ENCODE assay signal across 8 cellular contexts in the genomic region with DNA sequence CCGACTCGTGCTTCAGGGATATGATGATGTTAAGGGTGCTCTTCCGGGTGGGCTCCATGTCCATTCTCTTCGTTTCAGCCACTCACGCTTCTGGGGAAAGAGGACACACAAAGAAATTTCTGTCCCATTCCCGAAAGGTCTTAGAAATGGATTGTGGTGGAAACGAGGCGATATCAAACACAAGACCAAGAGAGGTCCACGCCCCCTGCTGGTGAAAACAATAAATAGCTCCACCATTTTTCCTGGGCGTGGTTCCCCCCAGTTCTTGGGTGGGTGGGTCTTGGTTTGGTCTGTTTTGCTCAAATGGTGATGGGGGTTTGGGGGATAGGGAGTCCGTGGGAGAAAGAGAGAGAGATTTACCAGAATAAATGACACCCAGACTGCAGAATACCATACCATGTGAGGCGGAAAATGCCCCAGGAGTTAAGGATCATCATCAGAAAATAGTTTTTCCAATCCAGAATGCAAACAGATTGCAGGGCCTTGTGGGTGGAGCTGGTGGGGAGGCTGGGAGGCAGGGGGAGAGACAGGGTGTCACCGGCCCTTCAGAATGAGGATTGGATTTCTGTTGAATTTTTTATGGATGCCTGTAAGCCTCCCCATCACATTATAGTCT. TPM values are rescaled to one million over a fixed set of nuclear protein-coding genes. Genes with fewer than 3 reads are reported as not detected.
DNase-seq lines count a peak whose midpoint lies in the region; ATAC-seq, FAIRE-seq and TF ChIP-seq lines count a peak whose summit lies in the region.

No MANE protein-coding gene starts in this region.

- no peaks in the 10 kb centered on the region for H3K36me3 Mint-ChIP-seq in activated naive CD4-positive, alpha-beta T cell treated with anti-CD3 and anti-CD28 coated beads, Interleukin-2, amount 10 ng/mL, durations not matched to agents 7 days and 5 days
- H3K36me3 Mint-ChIP-seq in nephron (ENCODE audit: low read depth) (no peaks in the 10 kb centered on the region), immature natural killer cell (no peaks in the 10 kb centered on the region)

- no peak overlapping the region for H2AFZ ChIP-seq in GM12878 (ENCODE audit: control insufficient read depth, low read depth, low read length)

- peak; percentile 30 for DNase-seq in activated naive CD4-positive, alpha-beta T cell treated with anti-CD3 and anti-CD28 coated beads, Interleukin-2, amount 10 ng/mL, durations not matched to agents 7 days and 5 days
- no peak for DNase-seq in activated naive CD4-positive, alpha-beta T cell treated with Interleukin-2 at 50 U/mL for 16 hours
- DNase-seq in GM12878 (ENCODE audit: low read depth, low spot score) (no peak), immature natural killer cell (no peak), NCI-H345 treated with DMSO at 0.1 percent for 48 hours (lab: John Stamatoyannopoulos, UW; ENCODE audit: unreplicated experiment) (no peak)

- TF ChIP-seq EP300 in GM12878 (IDR thresholded peaks at IDR 0.05; ENCODE audit: borderline replicate concordance in 1 of 2, control insufficient read depth in 1 of 2, low read depth in 2 of 2, low read length in 2 of 2) = no peak

- H3K9me3 Mint-ChIP-seq in activated naive CD4-positive, alpha-beta T cell treated with anti-CD3 and anti-CD28 coated beads, Interleukin-2, amount 10 ng/mL, durations not matched to agents 7 days and 5 days = no peaks in the 10 kb centered on the region
- no peaks in the 10 kb centered on the region for H3K9me3 Mint-ChIP-seq in nephron
- H3K9me3 Mint-ChIP-seq in immature natural killer cell = peaks cover 0 to 2% (median 0%) of the 10 kb centered on the region in 6 donors

- no peak overlapping the region for H3K4me3 Mint-ChIP-seq in activated naive CD4-positive, alpha-beta T cell treated with anti-CD3 and anti-CD28 coated beads, Interleukin-2, amount 10 ng/mL, durations not matched to agents 7 days and 5 days
- H3K4me3 Mint-ChIP-seq in nephron (no peak overlapping the region), immature natural killer cell (no peak overlapping the region)

- 0 out of 3 replicates have a peak, but pooled peaks have one; percentile 42 for ATAC-seq in GM12878
- no peak for ATAC-seq in GM21723 (IDR thresholded peaks at IDR 0.05; ENCODE audit: unreplicated experiment)

- H3K27me3 Mint-ChIP-seq in activated naive CD4-positive, alpha-beta T cell treated with anti-CD3 and anti-CD28 coated beads, Interleukin-2, amount 10 ng/mL, durations not matched to agents 7 days and 5 days = no peaks in the 10 kb centered on the region
- H3K27me3 Mint-ChIP-seq in nephron (ENCODE audit: low read depth) (peaks cover 8% of the 10 kb centered on the region), immature natural killer cell (ENCODE audit: low read depth in 3 of 3) (peaks cover 0 to 6% (median 0%) of the 10 kb centered on the region in 3 donors)

- H3K4me2 ChIP-seq in GM12878 (ENCODE audit: control insufficient read depth, insufficient read depth) = no peak overlapping the region

- H3K36me3 ChIP-seq in GM12878 (ENCODE audit: control insufficient read depth in 2 of 2, insufficient read depth in 2 of 2, low read length in 1 of 2) = no peaks in the 10 kb centered on the region

- SMC1A ChIA-PET in GM12878 (lab: Charles Lee; ENCODE audit: uncharacterized antibody, unreplicated experiment) = interaction anchor here (1.4 kb wide), 2 partner anchors 633 to 659 kb away, joined by 3 to 4 read pairs; no protein-coding TSS in a partner anchor

- no peaks in the 10 kb centered on the region for H4K20me1 ChIP-seq in GM12878 (ENCODE audit: control insufficient read depth, insufficient read depth)

- H3K4me1 ChIP-seq in GM12878 (ENCODE audit: control insufficient read depth, insufficient read depth, low read length) = no peaks in the 10 kb centered on the region

- intact Hi-C loops in GM12878 (cut with micrococcal nuclease; ENCODE audit: unreplicated experiment) = loop anchor here (1.0 to 5.0 kb wide), 2 partner anchors 19 to 630 kb away; no protein-coding TSS in a partner anchor

- CTCF ChIA-PET in activated naive CD4-positive, alpha-beta T cell treated with anti-CD3 and anti-CD28 coated beads, Interleukin-2, amount 10 ng/mL, durations not matched to agents 7 days and 5 days (lab: Charles Lee) = interaction anchor here (0.7 to 1.6 kb wide), 7 partner anchors 13 to 917 kb away, joined by 3 to 5 read pairs (median 3); no protein-coding TSS in a partner anchor
- CTCF ChIA-PET in GM12878 (lab: Yijun Ruan, JAX) = interaction anchor here (0.6 to 1.6 kb wide), 15 partner anchors 9 to 1180 kb away, joined by 3 to 6 read pairs (median 3); partner anchors contain the start of gene SRRM4

- in situ Hi-C loops in GM12878 (cut with MboI) = loop anchor here (25.0 kb wide), 1 partner anchor 925 kb away; the partner anchor contains the start of gene VSIG10

- no peak for FAIRE-seq in GM12878 (lab: Jason Lieb, UNC)

- H3K4me1 Mint-ChIP-seq in activated naive CD4-positive, alpha-beta T cell treated with anti-CD3 and anti-CD28 coated beads, Interleukin-2, amount 10 ng/mL, durations not matched to agents 7 days and 5 days = no peaks in the 10 kb centered on the region
- H3K4me1 Mint-ChIP-seq in nephron = no peaks in the 10 kb centered on the region
- H3K4me1 Mint-ChIP-seq in immature natural killer cell = no peaks in the 10 kb centered on the region

- TF ChIP-seq POLR2A in GM12878 (IDR thresholded peaks at IDR 0.05; ENCODE audit: low read depth, low read length) = no peak

- POLR2A ChIA-PET in GM12878 (lab: Charles Lee) = no interaction called here

- H3K27ac Mint-ChIP-seq in activated naive CD4-positive, alpha-beta T cell treated with anti-CD3 and anti-CD28 coated beads, Interleukin-2, amount 10 ng/mL, durations not matched to agents 7 days and 5 days = no peak overlapping the region
- H3K27ac Mint-ChIP-seq in nephron (no peak overlapping the region), immature natural killer cell (no peak overlapping the region)

- no peak overlapping the region for H3K9ac ChIP-seq in GM12878 (ENCODE audit: control insufficient read depth, insufficient read depth, low read length)

- H3K79me2 ChIP-seq in GM12878 (ENCODE audit: control insufficient read depth, insufficient read depth, low read length) = no peaks in the 10 kb centered on the region

- H3K4me3 ChIP-seq in GM12878 = no peak overlapping the region

- RAD21 ChIA-PET in GM12878 (lab: Charles Lee; ENCODE audit: unreplicated experiment) = interaction anchor here (0.8 to 1.1 kb wide), 2 partner anchors 18 to 916 kb away, joined by 3 read pairs; no protein-coding TSS in a partner anchor

- WGBS in GM12878 (ENCODE audit: insufficient coverage, insufficient replicate concordance, low lambda C conversion rate, missing lambda C conversion rate) = 29% methylated on average over 13 of the region's 13 CpGs

- TF ChIP-seq RAD21 in GM12878 (IDR thresholded peaks at IDR 0.05; ENCODE audit: insufficient read depth, low read depth, low read length) = peak; percentile 41

- TF ChIP-seq CTCF in LNCAP (IDR thresholded peaks at IDR 0.05) = peak; percentile 81
- TF ChIP-seq CTCF in GM12878 (IDR thresholded peaks at IDR 0.05 in 2 of 3, conservative IDR thresholded peaks at IDR 0.05 in 1 of 3; ENCODE audit: control insufficient read depth in 2 of 3, extremely low read depth in 1 of 3, insufficient read depth in 1 of 3, low read depth in 3 of 3, low read length in 3 of 3) = peak; percentile 51 to 55 (median 52)
- peak; percentile 35 to 61 (median 42) for TF ChIP-seq CTCF in nephron (IDR thresholded peaks at IDR 0.05; ENCODE audit: unreplicated experiment in 3 of 3)

- no peak overlapping the region for H3K27ac ChIP-seq in GM12878 (ENCODE audit: control insufficient read depth, insufficient read depth)

- BruUV-seq in GM12878 (replicated peaks; lab: Mats Ljungman, UMichigan) = no TSS peak

- H3K9me3 ChIP-seq in GM12878 (replicated peaks; ENCODE audit: control insufficient read depth, insufficient read depth, low read length) = no peaks in the 10 kb centered on the region

- H3K27me3 ChIP-seq in GM12878 (replicated peaks in 1 of 2; ENCODE audit: control insufficient read depth in 2 of 2, insufficient read depth in 2 of 2, low read length in 1 of 2) = no peaks in the 10 kb centered on the region

RNA-seq across cellular contexts. Expression of gene SRRM4, which starts 55.6 kb away (rescaled TPM):
- total RNA-seq in GM12878 (2013; cell fraction: nucleolus; rRNA removed) = not detected in 2 replicates
- total RNA-seq in GM12878 (2014; rRNA removed) = not detected in 2 replicates
- total RNA-seq in GM12878 (2014; rRNA removed; fragmentation: Illumina TruSeq; extraction: Trizol) = not detected in 2 replicates
- total RNA-seq in GM12878 (2021) = not detected in 2 replicates
- polyA plus RNA-seq in GM12878 (2011; ENCODE audit: low read depth) = not detected
- polyA plus RNA-seq in GM12878 (2011; rRNA removed) = not detected in 2 replicates
- not detected in 2 replicates for polyA plus RNA-seq in GM12878 (2011; cell fraction: cytosol; rRNA removed)
- polyA plus RNA-seq in GM12878 (2011; cell fraction: nucleus; rRNA removed) = not detected in 2 replicates
- polyA plus RNA-seq in GM12878 (2012) = not detected in 2 replicates
- under 0.01 TPM in 1 of 2 replicates, not detected in the other for polyA plus RNA-seq in GM12878 (2014; fragmentation: Illumina TruSeq; extraction: Trizol)
- not detected for polyA plus RNA-seq in GM12878 (2014; fragmentation: Nextera tagmentation; extraction: Ambion mirVana)
- polyA plus RNA-seq in GM12878 (2014; rRNA removed) = not detected in 2 replicates
- under 1 TPM in 1 of 2 experiments, not detected in 1; 0.01 TPM for polyA plus RNA-seq in GM12878 (2016; fragmentation: Nextera tagmentation; extraction: Ambion mirVana)
- not detected in 2 replicates for polyA minus RNA-seq in GM12878 (2011; rRNA and poly(A)+ RNA removed)
- not detected in 2 replicates for polyA minus RNA-seq in GM12878 (2011; cell fraction: cytosol; rRNA and poly(A)+ RNA removed)
- not detected in 2 replicates for polyA minus RNA-seq in GM12878 (2011; cell fraction: nucleus; rRNA and poly(A)+ RNA removed)
- polyA plus RNA-seq in immature natural killer cell = not detected
